9 cellular contexts compared by ENCODE assay signal in the genomic region with DNA sequence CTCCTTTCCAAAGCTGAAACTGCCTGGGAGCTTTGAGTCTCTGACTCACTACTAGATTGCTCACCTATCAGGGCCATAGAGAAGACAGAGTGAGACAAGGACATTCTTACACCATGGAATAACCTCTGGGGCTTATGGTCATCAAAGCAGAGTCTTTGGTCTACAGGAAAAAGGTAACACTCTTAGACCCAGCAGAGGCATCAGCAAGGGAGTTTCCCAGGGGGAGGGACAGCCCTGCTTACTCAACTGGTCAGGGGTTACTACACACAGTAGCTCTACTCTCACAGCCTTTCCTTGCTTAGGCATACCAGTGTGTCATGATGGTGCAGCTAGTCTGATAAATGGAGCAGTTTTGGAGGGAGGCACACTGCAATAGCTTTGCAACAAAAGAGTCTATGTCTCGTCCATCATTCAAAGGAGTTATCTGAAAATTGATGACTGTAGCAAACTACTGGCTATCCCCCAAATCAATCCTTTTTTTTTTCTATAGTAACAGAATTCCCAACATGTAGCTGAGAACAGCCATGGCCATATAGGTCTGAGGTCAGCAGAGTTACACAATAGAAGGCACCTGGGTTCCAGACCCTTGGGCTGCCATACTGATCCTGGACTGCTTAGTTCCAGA. TPM values are rescaled to one million over a fixed set of nuclear protein-coding genes. Genes with fewer than 3 reads are reported as not detected.
DNase-seq lines count a peak whose midpoint lies in the region; ATAC-seq and TF ChIP-seq lines count a peak whose summit lies in the region.
"Had no signal": no experiment of that assay in that cellular context is flagged by ENCODE, and none has a peak within 500 bp of the region (broad histone marks: within the 10 kb centered on the region; RNA-seq: fewer than 3 reads in every experiment).

No MANE protein-coding gene starts in this region.

- TF ChIP-seq CTCF in cardiac fibroblast (IDR thresholded peaks at IDR 0.05; ENCODE audit: low read depth, low read length) (no peak), omental fat pad (IDR thresholded peaks at IDR 0.05) (no peak), WERI-Rb-1 (IDR thresholded peaks at IDR 0.05; ENCODE audit: low read depth, low read length) (no peak)

- H3K4me1 ChIP-seq in HAP-1: no peaks in the 10 kb centered on the region

- H3K9me3 ChIP-seq in HAP-1 (no peaks in the 10 kb centered on the region), WERI-Rb-1 (ENCODE audit: severe bottlenecking) (no peaks in the 10 kb centered on the region)

- peak; percentile 97 for DNase-seq in ELR (ENCODE audit: low read depth)
- peak; percentile 90 to 98 for DNase-seq in cardiac fibroblast (ENCODE audit: low read depth in 2 of 2)
- no peak for DNase-seq in omental fat pad (ENCODE audit: low spot score)
- no peak for DNase-seq in DMS114 treated with DMSO at 0.1 percent for 48 hours (lab: John Stamatoyannopoulos, UW; ENCODE audit: unreplicated experiment)
- DNase-seq in HAP-1 (ENCODE audit: low spot score in 2 of 2): no peak
- DNase-seq in WERI-Rb-1: no peak

- ATAC-seq in GM19463 (IDR thresholded peaks at IDR 0.05; ENCODE audit: unreplicated experiment) (peak; percentile 93), HG03460 (IDR thresholded peaks at IDR 0.05; ENCODE audit: unreplicated experiment) (peak; percentile 78), omental fat pad (ENCODE audit: low FRiP score) (peak; percentile 74)
- ATAC-seq: K562 had no signal

- no peak overlapping the region for H3K4me3 ChIP-seq in cardiac fibroblast (replicated peaks in 1 of 2; ENCODE audit: low read depth in 2 of 2, low read length in 2 of 2)
- no peak overlapping the region for H3K4me3 ChIP-seq in HAP-1
- H3K4me3 ChIP-seq in WERI-Rb-1 (ENCODE audit: low read depth, low read length): no peak overlapping the region
- H3K4me3 ChIP-seq: K562 had no signal

- no peaks in the 10 kb centered on the region for H3K36me3 ChIP-seq in HAP-1 (replicated peaks)
- no peaks in the 10 kb centered on the region for H3K36me3 ChIP-seq in WERI-Rb-1

- in situ Hi-C loops in HAP-1 (cut with MboI; ENCODE audit: low sequenced_read_pairs): no loop called here

- no peak overlapping the region for H3K27ac ChIP-seq in WERI-Rb-1

- no peaks in the 10 kb centered on the region for H3K27me3 ChIP-seq in HAP-1 (ENCODE audit: low read depth)
- no peaks in the 10 kb centered on the region for H3K27me3 ChIP-seq in WERI-Rb-1 (ENCODE audit: insufficient read depth, low read depth, severe bottlenecking)

RNA-seq across cellular contexts. Expression of gene CD28, which starts 22.4 kb away (rescaled TPM):
- 10 to 100 TPM in 1 of 4 donors, 1 to 10 TPM in 3; 1.6 to 16.3 (median 6.0) TPM for total RNA-seq in omental fat pad

Comparison
In these comparisons a context has a peak if more than half of its experiments do, and no peak if none do; other contexts are left out.
1. DNase-seq: peak in ELR (single experiment) and cardiac fibroblast (2 of 2); none in omental fat pad (single experiment), DMS114 treated with DMSO at 0.1 percent for 48 hours (single experiment), HAP-1 (0 of 2) and WERI-Rb-1 (single experiment).
2. Peak in every context shown above with its lines, with median percentiles within 50 percentile points of each other: ATAC-seq.